In genomic region chr6:41643899-41644269, GRCh38 we compare ENCODE assay signal across 24 cellular contexts. TPM values are rescaled to one million over a fixed set of nuclear protein-coding genes. Genes with fewer than 3 reads are reported as not detected.
A peak's percentile ranks its signal among the peaks of the same experiment; 100 is the strongest.
DNase-seq lines count a peak whose midpoint lies in the region; ATAC-seq and TF ChIP-seq lines count a peak whose summit lies in the region.
"Had no signal": no experiment of that assay in that cellular context is flagged by ENCODE, and none has a peak within 500 bp of the region (broad histone marks: within the 10 kb centered on the region; RNA-seq: fewer than 3 reads in every experiment).

No MANE protein-coding gene starts in this region.

- 69 to 74% methylated on average over 4 of the region's 4 CpGs for WGBS in ectodermal cell, 2 experiments
- 77 to 92% methylated on average over 2 to 4 of the region's 4 CpGs for WGBS in mesodermal cell (ENCODE audit: insufficient coverage in 2 of 2), 2 experiments

- H3K27ac Mint-ChIP-seq in type B pancreatic cell, result no peak overlapping the region
- H3K27ac Mint-ChIP-seq in HFFc6, result no peak overlapping the region
- H3K27ac Mint-ChIP-seq: activated CD4-positive, alpha-beta T cell treated with anti-CD3 and anti-CD28 coated beads for 36 hours; activated T-cell treated with anti-CD3 and anti-CD28 coated beads, Interleukin-2, amount 50 U/mL, for 24 hours; dendritic cell treated with granulocyte-macrophage colony-stimulating factor and Interleukin-4, amounts not matched to agents 40 ng/mL and 50 ng/mL, for 4 days had no signal

- H3K36me3 ChIP-seq in ectodermal cell (ENCODE audit: control insufficient read depth, insufficient read depth, low read length) (peaks cover 15% of the 10 kb centered on the region), mesodermal cell (ENCODE audit: control insufficient read depth, insufficient read depth, low read length) (peaks cover 94% of the 10 kb centered on the region)
- H3K36me3 ChIP-seq: Peyer's patch, right atrium auricular region, thoracic aorta had no signal

- CTCF ChIA-PET in RWPE1 (lab: Yijun Ruan, JAX), result no interaction called here

- peaks cover 19% of the 10 kb centered on the region for H3K36me3 Mint-ChIP-seq in type B pancreatic cell
- H3K36me3 Mint-ChIP-seq in HFFc6 (ENCODE audit: low read depth), result no peaks in the 10 kb centered on the region
- H3K36me3 Mint-ChIP-seq: CD8-positive, alpha-beta memory T cell had no signal

- H3K4me3 Mint-ChIP-seq in type B pancreatic cell, result peak overlapping the region; percentile 74
- H3K4me3 Mint-ChIP-seq in HFFc6, result no peak overlapping the region
- H3K4me3 Mint-ChIP-seq: activated CD4-positive, alpha-beta T cell treated with anti-CD3 and anti-CD28 coated beads for 36 hours; activated T-cell treated with anti-CD3 and anti-CD28 coated beads, Interleukin-2, amount 50 U/mL, for 24 hours; CD8-positive, alpha-beta memory T cell; dendritic cell treated with granulocyte-macrophage colony-stimulating factor and Interleukin-4, amounts not matched to agents 40 ng/mL and 50 ng/mL, for 4 days had no signal

- no peaks in the 10 kb centered on the region for H3K9me3 ChIP-seq in ectodermal cell (ENCODE audit: control insufficient read depth, low read length)
- H3K9me3 ChIP-seq in mesodermal cell (ENCODE audit: control insufficient read depth, low read length), result no peaks in the 10 kb centered on the region
- H3K9me3 ChIP-seq: Peyer's patch, right atrium auricular region, thoracic aorta had no signal

- H3K9me3 Mint-ChIP-seq in type B pancreatic cell (no peaks in the 10 kb centered on the region), HFFc6 (no peaks in the 10 kb centered on the region)
- H3K9me3 Mint-ChIP-seq: activated T-cell treated with anti-CD3 and anti-CD28 coated beads, Interleukin-2, amount 50 U/mL, for 24 hours; dendritic cell treated with granulocyte-macrophage colony-stimulating factor and Interleukin-4, amounts not matched to agents 40 ng/mL and 50 ng/mL, for 4 days had no signal

- POLR2A ChIA-PET in RWPE1 (lab: Yijun Ruan, JAX; ENCODE audit: low non-redundant PET), result no interaction called here

- ATAC-seq in GM21390 (IDR thresholded peaks at IDR 0.05; ENCODE audit: unreplicated experiment), result no peak
- ATAC-seq: activated CD4-positive, alpha-beta T cell treated with anti-CD3 and anti-CD28 coated beads for 36 hours; K562 had no signal

- TF ChIP-seq CTCF in RWPE1 (conservative IDR thresholded peaks at IDR 0.05; ENCODE audit: low read depth) (no peak), type B pancreatic cell (conservative IDR thresholded peaks at IDR 0.05) (no peak), HFFc6 (IDR thresholded peaks at IDR 0.05) (no peak)

- H3K4me1 Mint-ChIP-seq in type B pancreatic cell (ENCODE audit: unreplicated experiment), result peaks cover 55% of the 10 kb centered on the region
- H3K4me1 Mint-ChIP-seq in HFFc6 (ENCODE audit: low read depth), result no peaks in the 10 kb centered on the region
- H3K4me1 Mint-ChIP-seq: activated CD4-positive, alpha-beta T cell treated with anti-CD3 and anti-CD28 coated beads for 36 hours had no signal

- H3K27ac ChIP-seq in RWPE1, result peak overlapping the region; percentile 85
- H3K27ac ChIP-seq in ectodermal cell (ENCODE audit: insufficient read depth, low read depth, low read length, poor library complexity, severe bottlenecking), result peak overlapping the region; percentile 54
- H3K27ac ChIP-seq in mesodermal cell (ENCODE audit: low read depth, low read length, severe bottlenecking), result peak overlapping the region; percentile 23
- H3K27ac ChIP-seq: cardiac muscle cell, Peyer's patch, right atrium auricular region, thoracic aorta had no signal

- H3K27me3 ChIP-seq in ectodermal cell (ENCODE audit: control insufficient read depth, insufficient read depth, low read length, poor library complexity, severe bottlenecking), result peaks cover 5% of the 10 kb centered on the region
- H3K27me3 ChIP-seq: cardiac muscle cell, Peyer's patch had no signal

- H3K27me3 Mint-ChIP-seq in type B pancreatic cell (peaks cover 19% of the 10 kb centered on the region), HFFc6 (ENCODE audit: insufficient read depth) (peaks cover 47% of the 10 kb centered on the region)

- no peak overlapping the region for H3K4me3 ChIP-seq in ectodermal cell (ENCODE audit: insufficient read depth, low read depth, low read length)
- H3K4me3 ChIP-seq in mesodermal cell (ENCODE audit: extremely low read depth, insufficient read depth, low read length, poor library complexity, severe bottlenecking), result no peak overlapping the region
- H3K4me3 ChIP-seq: cardiac muscle cell, K562, Peyer's patch, right atrium auricular region, thoracic aorta had no signal

- H3K4me1 ChIP-seq in ectodermal cell (ENCODE audit: control insufficient read depth, insufficient read depth, low read length) (peaks cover 61% of the 10 kb centered on the region), mesodermal cell (ENCODE audit: control insufficient read depth, insufficient read depth, low read length, poor library complexity, severe bottlenecking) (peaks cover 67% of the 10 kb centered on the region)
- H3K4me1 ChIP-seq: Peyer's patch had no signal

- DNase-seq in RWPE1 (ENCODE audit: low spot score), result no peak
- no peak for DNase-seq in type B pancreatic cell (ENCODE audit: extremely low spot score, unreplicated experiment)
- no peak for DNase-seq in HFFc6
- DNase-seq in activated gamma-delta T cell (lab: John Stamatoyannopoulos, UW), result no peak
- DNase-seq: activated CD4-positive, alpha-beta T cell treated with anti-CD3 and anti-CD28 coated beads for 36 hours; activated naive CD4-positive, alpha-beta T cell treated with Interleukin-2 at 50 U/mL for 16 hours; activated T-cell treated with anti-CD3 and anti-CD28 coated beads, Interleukin-2, amount 50 U/mL, for 24 hours; CD8-positive, alpha-beta memory T cell; GF-D8; GOT3; NCI-H1436; stimulated activated CD4-positive, alpha-beta T cell treated with anti-CD3 and anti-CD28 coated beads, Interleukin-12 subunit alpha, Interleukin-12 subunit beta, amount 100 ng/mL, for 4 hours; stimulated activated CD4-positive, alpha-beta T cell treated with anti-CD3 and anti-CD28 coated beads, Interleukin-4, amount 100 ng/mL, for 4 hours; stimulated activated naive CD4-positive, alpha-beta T cell; T-helper 2 cell had no signal

RNA-seq across cellular contexts. Expression of gene MDFI, which starts 5.6 kb away (rescaled TPM):
- 63.6 TPM for polyA plus RNA-seq in ectodermal cell (2013, experiment 1 of 4)
- polyA plus RNA-seq in ectodermal cell (2013, experiment 2 of 4), result 49.1 TPM
- 69.8 TPM for polyA plus RNA-seq in ectodermal cell (2013, experiment 3 of 4)
- polyA plus RNA-seq in ectodermal cell (2013, experiment 4 of 4), result 71.0 TPM
- polyA plus RNA-seq in mesodermal cell (2013, experiment 1 of 2), result 178 TPM
- polyA plus RNA-seq in mesodermal cell (2013, experiment 2 of 2), result 145 TPM
- total RNA-seq in type B pancreatic cell (ENCODE audit: low replicate concordance), result 53.9 and 94.5 TPM in 2 replicates
- under 1 TPM in 2 of 6 experiments, not detected in 4; 0.38 to 0.96 TPM for total RNA-seq in HFFc6 (2021; fragmentation: NEBNext Ultra II Directional; extraction: Animal tissue kit (Norgen Biotek cat#: 25700))
- total RNA-seq: activated CD4-positive, alpha-beta T cell treated with anti-CD3 and anti-CD28 coated beads for 36 hours; CD8-positive, alpha-beta memory T cell; K562 had no signal
- polyA plus RNA-seq: CD8-positive, alpha-beta memory T cell; K562 had no signal

Comparison
In these comparisons a context has a peak if more than half of its experiments do, and no peak if none do; other contexts are left out.
1. H3K27ac ChIP-seq: peak in every context shown above with its lines; median percentile 85 in RWPE1; 54 in ectodermal cell; 23 in mesodermal cell.
2. RNA of gene MDFI, which starts 5.6 kb away (total RNA-seq): 53.9 to 94.5 TPM in type B pancreatic cell; 0.38 to 0.96 TPM in HFFc6; every median in the first group is over 10 times any median in the second.